Comparison of ENCODE assay signal across 1 cellular context in genomic region chr9:107557236-107557990, GRCh38.
TF ChIP-seq lines count a peak whose summit lies in the region.

No MANE protein-coding gene starts in this region.

TF ChIP-seq in GM23338, 12 proteins besides CTCF, POLR2A, EP300 and RAD21 (continued from another document):
- TF ChIP-seq REST (IDR thresholded peaks at IDR 0.05; ENCODE audit: unreplicated experiment) (no peak), EZH2phosphoT487 (IDR thresholded peaks at IDR 0.05; ENCODE audit: unreplicated experiment) (no peak), NANOG (IDR thresholded peaks at IDR 0.05; ENCODE audit: borderline replicate concordance) (no peak)
